In genomic region chr17:4856937-4857314, GRCh38 we compare ENCODE assay signal across 16 cellular contexts. TPM values are rescaled to one million over a fixed set of nuclear protein-coding genes. Genes with fewer than 3 reads are reported as not detected.
DNase-seq lines count a peak whose midpoint lies in the region; ATAC-seq and TF ChIP-seq lines count a peak whose summit lies in the region.
"Had no signal": no experiment of that assay in that cellular context is flagged by ENCODE, and none has a peak within 500 bp of the region (broad histone marks: within the 10 kb centered on the region; RNA-seq: fewer than 3 reads in every experiment).

No MANE protein-coding gene starts in this region.

- 100% methylated on average over 1 of the region's 7 CpGs; no CpG with 5 or more reads in 1 of the 2 donors for WGBS in esophagus squamous epithelium, 2 donors

- peak overlapping the region; percentile 89 for H3K27ac ChIP-seq in left ventricle myocardium inferior (replicated peaks)
- H3K27ac ChIP-seq in esophagus squamous epithelium, result peak overlapping the region in 3 of 4 donors; percentile 42 to 93 (median 83)
- H3K27ac ChIP-seq in neural progenitor cell, result no peak overlapping the region
- H3K27ac ChIP-seq in osteoblast (ENCODE audit: low read depth, low read length), result no peak overlapping the region
- no peak overlapping the region for H3K27ac ChIP-seq in vagina

- peaks cover 11% of the 10 kb centered on the region for H3K36me3 ChIP-seq in left ventricle myocardium inferior
- peaks cover 0 to 22% (median 0%) of the 10 kb centered on the region in 3 donors for H3K36me3 ChIP-seq in esophagus squamous epithelium
- H3K36me3 ChIP-seq in neural progenitor cell, result no peaks in the 10 kb centered on the region
- H3K36me3 ChIP-seq in osteoblast (ENCODE audit: insufficient read depth, low read length), result peaks cover 5% of the 10 kb centered on the region
- peaks cover 0 to 7% of the 10 kb centered on the region in 2 donors for H3K36me3 ChIP-seq in vagina

- TF ChIP-seq POLR2A in esophagus squamous epithelium (IDR thresholded peaks at IDR 0.05), result no peak
- TF ChIP-seq POLR2A in vagina (IDR thresholded peaks at IDR 0.05), result no peak

- no peak for DNase-seq in left ventricle myocardium inferior
- DNase-seq in left ventricle myocardium superior, result no peak
- no peak for DNase-seq in esophagus squamous epithelium (lab: John Stamatoyannopoulos, UW)
- DNase-seq in neural progenitor cell (ENCODE audit: low spot score), result no peak
- DNase-seq in type B pancreatic cell (ENCODE audit: extremely low spot score, unreplicated experiment), result no peak
- DNase-seq in osteoblast (ENCODE audit: insufficient read length, low spot score, missing footprints), result no peak
- DNase-seq in HT-29 (ENCODE audit: low spot score), result no peak
- DNase-seq in vagina (ENCODE audit: extremely low spot score in 2 of 2), result no peak
- DNase-seq: activated CD4-positive, alpha-beta T cell treated with anti-CD3 and anti-CD28 coated beads, Interleukin-2, amount 10 ng/mL, durations not matched to agents 7 days and 5 days; activated T-cell treated with anti-CD3 and anti-CD28 coated beads, Interleukin-2, amount 50 U/mL, for 4 hours; effector memory CD4-positive, alpha-beta T cell; EL; NCI-H2107; SK-N-SH had no signal

- H3K36me3 Mint-ChIP-seq in neural progenitor cell (peaks cover 17% of the 10 kb centered on the region), type B pancreatic cell (peaks cover 26% of the 10 kb centered on the region)

- H3K27me3 ChIP-seq in left ventricle myocardium inferior (ENCODE audit: low read depth), result no peaks in the 10 kb centered on the region
- H3K27me3 ChIP-seq in esophagus squamous epithelium, result no peaks in the 10 kb centered on the region
- H3K27me3 ChIP-seq in neural progenitor cell, result no peaks in the 10 kb centered on the region
- H3K27me3 ChIP-seq in osteoblast (ENCODE audit: insufficient read depth, low read length), result no peaks in the 10 kb centered on the region
- H3K27me3 ChIP-seq in vagina, result no peaks in the 10 kb centered on the region

- H3K9me3 ChIP-seq in left ventricle myocardium inferior (replicated peaks) (no peaks in the 10 kb centered on the region), esophagus squamous epithelium (no peaks in the 10 kb centered on the region), neural progenitor cell (ENCODE audit: low read depth) (no peaks in the 10 kb centered on the region), osteoblast (ENCODE audit: low read depth, low read length) (no peaks in the 10 kb centered on the region), vagina (no peaks in the 10 kb centered on the region)
- H3K9me3 ChIP-seq: SK-N-SH had no signal

- H3K4me2 ChIP-seq in neural progenitor cell (no peak overlapping the region), osteoblast (ENCODE audit: insufficient read depth, low read length) (no peak overlapping the region)

- intact Hi-C loops in left ventricle myocardium inferior (cut with micrococcal nuclease), result no loop called here
- intact Hi-C loops in left ventricle myocardium superior (cut with micrococcal nuclease), result no loop called here
- intact Hi-C loops in esophagus squamous epithelium (cut with DNase I), result no loop called here
- intact Hi-C loops in vagina (cut with DNase I), result no loop called here

- H3F3A ChIP-seq in neural progenitor cell (ENCODE audit: low read depth), result peaks cover 25% of the 10 kb centered on the region

- H3K79me2 ChIP-seq in neural progenitor cell (ENCODE audit: low read depth), result peaks cover 22% of the 10 kb centered on the region
- peaks cover 46% of the 10 kb centered on the region for H3K79me2 ChIP-seq in osteoblast (ENCODE audit: insufficient read depth, low read length)

- H2AFZ ChIP-seq in neural progenitor cell (replicated peaks) (no peak overlapping the region), osteoblast (ENCODE audit: low read length) (no peak overlapping the region)

- H3K27me3 Mint-ChIP-seq in neural progenitor cell (ENCODE audit: insufficient read depth, low read depth) (peaks cover 2% of the 10 kb centered on the region), type B pancreatic cell (no peaks in the 10 kb centered on the region)
- H3K27me3 Mint-ChIP-seq: activated CD4-positive, alpha-beta T cell treated with anti-CD3 and anti-CD28 coated beads, Interleukin-2, amount 10 ng/mL, durations not matched to agents 7 days and 5 days; central memory CD8-positive, alpha-beta T cell had no signal

- no peaks in the 10 kb centered on the region for H3K9me3 Mint-ChIP-seq in neural progenitor cell
- no peaks in the 10 kb centered on the region for H3K9me3 Mint-ChIP-seq in type B pancreatic cell

- H4K20me1 ChIP-seq in neural progenitor cell (ENCODE audit: low read depth) (no peaks in the 10 kb centered on the region), osteoblast (ENCODE audit: insufficient read depth, low read length) (peaks cover 30% of the 10 kb centered on the region)

- no peak overlapping the region for H3K9ac ChIP-seq in neural progenitor cell
- H3K9ac ChIP-seq: SK-N-SH had no signal

- H3K4me1 Mint-ChIP-seq in neural progenitor cell (peaks cover 47% of the 10 kb centered on the region), type B pancreatic cell (ENCODE audit: unreplicated experiment) (peaks cover 53% of the 10 kb centered on the region)

- TF ChIP-seq CTCF in left ventricle myocardium inferior (IDR thresholded peaks at IDR 0.05; ENCODE audit: borderline replicate concordance), result no peak
- TF ChIP-seq CTCF in esophagus squamous epithelium (IDR thresholded peaks at IDR 0.05), result no peak
- no peak for TF ChIP-seq CTCF in neural progenitor cell (IDR thresholded peaks at IDR 0.05)
- no peak for TF ChIP-seq CTCF in type B pancreatic cell (conservative IDR thresholded peaks at IDR 0.05)
- no peak for TF ChIP-seq CTCF in osteoblast (IDR thresholded peaks at IDR 0.05; ENCODE audit: extremely low read depth, low read depth, low read length)
- TF ChIP-seq CTCF in vagina (IDR thresholded peaks at IDR 0.05), result no peak

- no peak overlapping the region for H3K4me3 ChIP-seq in left ventricle myocardium inferior
- no peak overlapping the region for H3K4me3 ChIP-seq in esophagus squamous epithelium
- H3K4me3 ChIP-seq in neural progenitor cell, result no peak overlapping the region
- no peak overlapping the region for H3K4me3 ChIP-seq in osteoblast (ENCODE audit: insufficient read depth, low read length)
- no peak overlapping the region for H3K4me3 ChIP-seq in vagina
- H3K4me3 ChIP-seq: lung had no signal

- H3K4me1 ChIP-seq in left ventricle myocardium inferior (peaks cover 63% of the 10 kb centered on the region), esophagus squamous epithelium (peaks cover 39 to 95% (median 40%) of the 10 kb centered on the region in 3 donors), neural progenitor cell (peaks cover 42% of the 10 kb centered on the region), osteoblast (ENCODE audit: insufficient read depth, low read length) (peaks cover 13% of the 10 kb centered on the region), vagina (peaks cover 76% of the 10 kb centered on the region)

- H3K4me3 Mint-ChIP-seq in neural progenitor cell, result peak overlapping the region; percentile 35
- peak overlapping the region; percentile 37 for H3K4me3 Mint-ChIP-seq in type B pancreatic cell
- H3K4me3 Mint-ChIP-seq: activated CD4-positive, alpha-beta T cell treated with anti-CD3 and anti-CD28 coated beads, Interleukin-2, amount 10 ng/mL, durations not matched to agents 7 days and 5 days; activated T-cell treated with anti-CD3 and anti-CD28 coated beads, Interleukin-2, amount 50 U/mL, for 4 hours; central memory CD8-positive, alpha-beta T cell had no signal

- H3K27ac Mint-ChIP-seq in neural progenitor cell (peak overlapping the region; percentile 50), type B pancreatic cell (peak overlapping the region; percentile 86)
- H3K27ac Mint-ChIP-seq: activated CD4-positive, alpha-beta T cell treated with anti-CD3 and anti-CD28 coated beads, Interleukin-2, amount 10 ng/mL, durations not matched to agents 7 days and 5 days had no signal

- no peak for ATAC-seq in left ventricle myocardium superior
- ATAC-seq: activated T-cell treated with anti-CD3 and anti-CD28 coated beads, Interleukin-2, amount 50 U/mL, for 4 hours had no signal

RNA-seq across cellular contexts. Expression of gene MINK1, which starts 23.8 kb away (rescaled TPM):
- 50.9 TPM for total RNA-seq in left ventricle myocardium inferior
- 52.2 TPM for total RNA-seq in left ventricle myocardium superior
- total RNA-seq in esophagus squamous epithelium, result 100 to 1,000 TPM in 3 of 4 donors, 10 to 100 TPM in 1; 50.1 to 156 (median 117) TPM
- 26.2 and 34.6 TPM in 2 replicates for total RNA-seq in neural progenitor cell (ENCODE audit: low replicate concordance)
- 111 and 204 TPM in 2 replicates for total RNA-seq in type B pancreatic cell (ENCODE audit: low replicate concordance)
- total RNA-seq in osteoblast, result 34.4 and 35.9 TPM in 2 replicates
- total RNA-seq in HT-29 (2014; rRNA removed; shearing (Covaris generic)), result 61.7 and 76.1 TPM in 2 replicates
- 120 TPM for total RNA-seq in vagina

RNA-seq across cellular contexts. Expression of gene C17orf107, which starts 42.4 kb away (rescaled TPM):
- total RNA-seq in left ventricle myocardium inferior (0.80 TPM), left ventricle myocardium superior (0.64 TPM), esophagus squamous epithelium (1 to 10 TPM in 1 of 4 donors, under 1 TPM in 3; 0.27 to 2.7 (median 0.92) TPM), neural progenitor cell (ENCODE audit: low replicate concordance) (1.1 and 2.3 TPM in 2 replicates), type B pancreatic cell (ENCODE audit: low replicate concordance) (4.4 and 9.3 TPM in 2 replicates), osteoblast (4.0 and 5.3 TPM in 2 replicates), vagina (1.7 TPM)
- total RNA-seq in HT-29 (2014; rRNA removed; shearing (Covaris generic)), result 0.97 and 1.4 TPM in 2 replicates

RNA-seq across cellular contexts. Expression of gene CHRNE, which starts 46.0 kb away (rescaled TPM):
- total RNA-seq in left ventricle myocardium inferior (1.5 TPM), left ventricle myocardium superior (0.50 TPM), esophagus squamous epithelium (under 1 TPM in 1 of 4 donors, not detected in 3; 0.57 TPM), neural progenitor cell (ENCODE audit: low replicate concordance) (0.19 TPM in 1 of 2 replicates, not detected in the other), type B pancreatic cell (ENCODE audit: low replicate concordance) (0.27 and 0.52 TPM in 2 replicates), osteoblast (1.4 and 1.8 TPM in 2 replicates), vagina (0.98 TPM)
- total RNA-seq in HT-29 (2014; rRNA removed; shearing (Covaris generic)), result not detected in 2 replicates

RNA-seq across cellular contexts. Expression of gene PLD2, which starts 50.0 kb away (rescaled TPM):
- total RNA-seq in left ventricle myocardium inferior, result 11.2 TPM
- total RNA-seq in left ventricle myocardium superior, result 13.3 TPM
- total RNA-seq in esophagus squamous epithelium, result 100 to 1,000 TPM in 1 of 4 donors, 10 to 100 TPM in 3; 38.7 to 114 (median 86.7) TPM
- total RNA-seq in neural progenitor cell (ENCODE audit: low replicate concordance), result 23.8 and 36.0 TPM in 2 replicates
- total RNA-seq in type B pancreatic cell (ENCODE audit: low replicate concordance), result 58.7 and 69.3 TPM in 2 replicates
- total RNA-seq in osteoblast, result 18.9 and 19.9 TPM in 2 replicates
- 6.9 and 10.9 TPM in 2 replicates for total RNA-seq in HT-29 (2014; rRNA removed; shearing (Covaris generic))
- total RNA-seq in vagina, result 63.6 TPM

Comparison
In these comparisons a context has a peak if more than half of its experiments do, and no peak if none do; other contexts are left out.
1. H3K27ac ChIP-seq: peak in left ventricle myocardium inferior (single experiment) and esophagus squamous epithelium (3 of 4); none in neural progenitor cell (single experiment), osteoblast (single experiment) and vagina (single experiment).